20 cellular contexts compared by ENCODE assay signal in genomic region chr14:75833326-75834020, GRCh38.
DNase-seq lines count a peak whose midpoint lies in the region; ATAC-seq and TF ChIP-seq lines count a peak whose summit lies in the region.
"Had no signal": no experiment of that assay in that cellular context is flagged by ENCODE, and none has a peak within 500 bp of the region (broad histone marks: within the 10 kb centered on the region; RNA-seq: fewer than 3 reads in every experiment).

No MANE protein-coding gene starts in this region.

- H3K27ac ChIP-seq in PC-9 (no peak overlapping the region), esophagus muscularis mucosa (replicated peaks in 1 of 4) (peak overlapping the region; percentile 38 to 65 (median 53)), prostate gland (peak overlapping the region; percentile 87 to 90), foreskin keratinocyte (no peak overlapping the region)
- H3K27ac ChIP-seq: right lobe of liver, SJSA1 had no signal

- H3K9me3 ChIP-seq in Caco-2 (no peaks in the 10 kb centered on the region), PC-9 (ENCODE audit: insufficient read depth, low read depth) (no peaks in the 10 kb centered on the region; the same call in 1 of the 2 replicates), esophagus muscularis mucosa (no peaks in the 10 kb centered on the region), prostate gland (no peaks in the 10 kb centered on the region)
- H3K9me3 ChIP-seq: right lobe of liver, SJSA1 had no signal

- TF ChIP-seq EP300 in esophagus muscularis mucosa (IDR thresholded peaks at IDR 0.05), result no peak

- peak overlapping the region; percentile 44 for H3K4me3 Mint-ChIP-seq in Caco-2 (ENCODE audit: unreplicated experiment)
- H3K4me3 Mint-ChIP-seq: dendritic cell treated with granulocyte-macrophage colony-stimulating factor and Interleukin-4, amounts not matched to agents 40 ng/mL and 50 ng/mL, for 4 days; neural crest cell had no signal

- H3K36me3 ChIP-seq in Caco-2 (ENCODE audit: control insufficient read depth, insufficient read depth, low read length) (peaks cover 3% of the 10 kb centered on the region), PC-9 (ENCODE audit: low read depth) (0 out of 2 replicates have a peak, but pooled peaks cover 3% of the 10 kb centered on the region), esophagus muscularis mucosa (no peaks in the 10 kb centered on the region), prostate gland (no peaks in the 10 kb centered on the region)
- H3K36me3 ChIP-seq: right lobe of liver, SJSA1 had no signal

- POLR2A ChIA-PET in Caco-2 (lab: Charles Lee), result no interaction called here
- POLR2A ChIA-PET in PC-9 (lab: Charles Lee; ENCODE audit: unreplicated experiment), result interaction anchor here (0.5 kb wide), 1 partner anchor 550 kb away, joined by 5 read pairs; no protein-coding TSS in a partner anchor

- DNase-seq in Caco-2 (no peak), PC-9 (no peak), esophagus muscularis mucosa (ENCODE audit: extremely low spot score) (no peak), prostate gland (ENCODE audit: low spot score) (no peak), foreskin keratinocyte (no peak)
- DNase-seq in activated naive CD4-positive, alpha-beta T cell treated with Interleukin-2 at 50 U/mL for 16 hours, result no peak
- DNase-seq: activated CD4-positive, alpha-beta T cell treated with anti-CD3 and anti-CD28 coated beads for 1 hour; AML-193; aorta; mesenchymal stem cell; MV-4-11; NCI-H526; right lobe of liver; stimulated activated CD4-positive, alpha-beta T cell treated with anti-CD3 and anti-CD28 coated beads, Interleukin-4, amount 100 ng/mL, for 1 hour; substantia nigra; T-helper 9 cell had no signal

- no peak overlapping the region for H2AFZ ChIP-seq in PC-9

- H3K4me3 ChIP-seq in Caco-2 (ENCODE audit: low read depth, low read length) (no peak overlapping the region), PC-9 (no peak overlapping the region), esophagus muscularis mucosa (no peak overlapping the region), prostate gland (no peak overlapping the region)
- H3K4me3 ChIP-seq: right lobe of liver, SJSA1 had no signal

- no TSS peak for BruUV-seq in Caco-2 (replicated peaks; lab: Mats Ljungman, UMichigan)
- no TSS peak for BruUV-seq in PC-9 (replicated peaks; lab: Mats Ljungman, UMichigan)

- peak overlapping the region; percentile 64 for H3K4me2 ChIP-seq in PC-9

- no peaks in the 10 kb centered on the region for H3K27me3 ChIP-seq in Caco-2 (replicated peaks; ENCODE audit: control insufficient read depth, insufficient read depth, low read length)
- no peaks in the 10 kb centered on the region for H3K27me3 ChIP-seq in PC-9 (ENCODE audit: insufficient read depth, low read depth)
- no peaks in the 10 kb centered on the region for H3K27me3 ChIP-seq in esophagus muscularis mucosa
- no peaks in the 10 kb centered on the region for H3K27me3 ChIP-seq in prostate gland (replicated peaks; ENCODE audit: insufficient read depth)
- H3K27me3 ChIP-seq in foreskin keratinocyte, result no peaks in the 10 kb centered on the region
- H3K27me3 ChIP-seq: right lobe of liver, SJSA1 had no signal

- H3K4me1 Mint-ChIP-seq in Caco-2 (ENCODE audit: low read depth, unreplicated experiment), result peaks cover 19% of the 10 kb centered on the region
- H3K4me1 Mint-ChIP-seq: neural crest cell had no signal

- intact Hi-C loops in Caco-2 (cut with micrococcal nuclease; ENCODE audit: unreplicated experiment), result no loop called here
- intact Hi-C loops in PC-9 (cut with micrococcal nuclease; ENCODE audit: unreplicated experiment), result loop anchor here (2.0 kb wide), 1 partner anchor 51 kb away; no protein-coding TSS in a partner anchor
- intact Hi-C loops in esophagus muscularis mucosa (cut with DNase I), result no loop called here
- intact Hi-C loops in prostate gland (cut with DNase I), result no loop called here

- TF ChIP-seq POLR2A in esophagus muscularis mucosa (IDR thresholded peaks at IDR 0.05; ENCODE audit: low read depth) (no peak), prostate gland (IDR thresholded peaks at IDR 0.05) (no peak)

- H3K36me3 Mint-ChIP-seq in Caco-2 (ENCODE audit: insufficient read depth, unreplicated experiment), result peaks cover 17% of the 10 kb centered on the region

- no peaks in the 10 kb centered on the region for H4K20me1 ChIP-seq in PC-9 (ENCODE audit: insufficient read depth)

- ATAC-seq in foreskin keratinocyte, result no peak
- no peak for ATAC-seq in HG03196 (IDR thresholded peaks at IDR 0.05; ENCODE audit: unreplicated experiment)
- ATAC-seq: right lobe of liver had no signal

- H3K9me2 ChIP-seq in PC-9 (ENCODE audit: insufficient read depth), result no peaks in the 10 kb centered on the region

- H3F3A ChIP-seq in PC-9 (ENCODE audit: insufficient read depth, low read depth), result peaks cover 39% of the 10 kb centered on the region

- peak overlapping the region; percentile 87 for H3K27ac Mint-ChIP-seq in Caco-2 (ENCODE audit: unreplicated experiment)
- H3K27ac Mint-ChIP-seq: dendritic cell treated with granulocyte-macrophage colony-stimulating factor and Interleukin-4, amounts not matched to agents 40 ng/mL and 50 ng/mL, for 4 days had no signal

- H3K27me3 Mint-ChIP-seq in Caco-2 (ENCODE audit: insufficient read depth, unreplicated experiment), result no peaks in the 10 kb centered on the region
- H3K27me3 Mint-ChIP-seq: dendritic cell treated with granulocyte-macrophage colony-stimulating factor and Interleukin-4, amounts not matched to agents 40 ng/mL and 50 ng/mL, for 4 days had no signal

- H3K4me1 ChIP-seq in Caco-2 (peaks cover 60% of the 10 kb centered on the region), PC-9 (replicated peaks; ENCODE audit: insufficient read depth) (peaks cover 56% of the 10 kb centered on the region), esophagus muscularis mucosa (peaks cover 4 to 30% (median 25%) of the 10 kb centered on the region in 4 donors), prostate gland (replicated peaks) (peaks cover 10% of the 10 kb centered on the region), foreskin keratinocyte (peaks cover 6% of the 10 kb centered on the region)

- no peak for TF ChIP-seq CTCF in Caco-2 (IDR thresholded peaks at IDR 0.05; ENCODE audit: insufficient read depth in 1 of 2, low read depth in 1 of 2, low read length in 1 of 2, severe bottlenecking in 1 of 2, unreplicated experiment in 1 of 2)
- no peak for TF ChIP-seq CTCF in PC-9 (conservative IDR thresholded peaks at IDR 0.05)
- no peak for TF ChIP-seq CTCF in esophagus muscularis mucosa (IDR thresholded peaks at IDR 0.05)
- TF ChIP-seq CTCF in prostate gland (IDR thresholded peaks at IDR 0.05), result no peak
- no peak for TF ChIP-seq CTCF in foreskin keratinocyte (conservative IDR thresholded peaks at IDR 0.05)

- 65% methylated on average over 2 of the region's 2 CpGs for WGBS in esophagus muscularis mucosa
- WGBS in prostate gland, result 64% methylated on average over 2 of the region's 2 CpGs

- H3K9me3 Mint-ChIP-seq in Caco-2 (ENCODE audit: unreplicated experiment), result no peaks in the 10 kb centered on the region
- H3K9me3 Mint-ChIP-seq: dendritic cell treated with granulocyte-macrophage colony-stimulating factor and Interleukin-4, amounts not matched to agents 40 ng/mL and 50 ng/mL, for 4 days; neural crest cell had no signal

- H3K79me2 ChIP-seq in PC-9 (ENCODE audit: low read depth), result no peaks in the 10 kb centered on the region

- CTCF ChIA-PET in Caco-2 (lab: Charles Lee) (no interaction called here), PC-9 (lab: Charles Lee) (interaction anchor here (0.5 to 2.6 kb wide), 3 partner anchors 11 to 149 kb away, joined by 5 to 14 read pairs (median 11); no protein-coding TSS in a partner anchor)

Comparison
In these comparisons a context has a peak if more than half of its experiments do, and no peak if none do; other contexts are left out.
1. H3K27ac ChIP-seq: peak in esophagus muscularis mucosa (4 of 4) and prostate gland (2 of 2); none in PC-9 (single experiment) and foreskin keratinocyte (single experiment).